15 cellular contexts compared by ENCODE assay signal in the genomic region with DNA sequence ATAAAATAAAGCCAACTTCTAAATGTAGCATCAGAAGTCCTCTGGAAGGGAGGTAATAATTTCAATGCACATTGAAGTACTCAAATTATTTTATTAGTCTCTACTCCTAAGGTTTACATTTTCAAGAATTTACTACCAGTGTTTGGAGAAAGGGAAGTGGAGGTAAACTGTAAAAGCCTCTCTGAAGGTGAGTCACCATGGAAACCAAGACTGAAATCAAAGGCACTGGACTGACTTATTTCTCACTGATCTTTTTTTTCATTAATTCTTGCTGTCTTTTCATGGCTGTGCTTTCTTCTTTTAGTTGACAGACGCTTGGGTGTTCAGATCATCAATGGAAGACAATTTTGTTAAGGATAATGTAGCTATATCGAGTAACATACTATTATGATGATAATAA.
"Had no signal": no experiment of that assay in that cellular context is flagged by ENCODE, and none has a peak within 500 bp of the region (broad histone marks: within the 10 kb centered on the region; RNA-seq: fewer than 3 reads in every experiment).

No MANE protein-coding gene starts in this region.

- DNase-seq: activated B cell treated with CpG ODN at 0.5 μM for 24 hours; activated CD4-positive, alpha-beta T cell treated with anti-CD3 and anti-CD28 coated beads, Interleukin-2, amount 50 U/mL, for 4 hours; activated naive CD4-positive, alpha-beta T cell treated with anti-CD3 and anti-CD28 coated beads, Interleukin-2, amount 10 ng/mL, durations not matched to agents 7 days and 5 days; dermis blood vessel endothelial cell; erythroblast; immature natural killer cell; left cardiac atrium; lower lobe of right lung; pancreas; stimulated activated CD4-positive, alpha-beta T cell treated with anti-CD3 and anti-CD28 coated beads, Interleukin-2, amount 100 ng/mL, for 48 hours; stomach had no signal

- FAIRE-seq: pancreas, TTC549 had no signal

- H3K27me3 ChIP-seq: pancreas, stomach had no signal

- ATAC-seq: left cardiac atrium, pancreas had no signal

- H3K36me3 ChIP-seq: pancreas, stomach, thoracic aorta had no signal

- H3K27ac ChIP-seq: lower lobe of right lung, pancreas, stomach, thoracic aorta had no signal

- H3K9me3 Mint-ChIP-seq: activated B cell treated with CpG ODN at 0.5 μM for 24 hours; activated naive CD4-positive, alpha-beta T cell treated with anti-CD3 and anti-CD28 coated beads, Interleukin-2, amount 10 ng/mL, durations not matched to agents 7 days and 5 days; immature natural killer cell; T-helper 1 cell treated with Interleukin-12 subunit alpha and Interleukin-12 subunit beta and Interleukin-4 antibody, amounts not matched to agents 30 μg/mL and 1 μg/mL, for 36 hours had no signal

- H3K4me3 Mint-ChIP-seq: activated B cell treated with CpG ODN at 0.5 μM for 24 hours; activated naive CD4-positive, alpha-beta T cell treated with anti-CD3 and anti-CD28 coated beads, Interleukin-2, amount 10 ng/mL, durations not matched to agents 7 days and 5 days; immature natural killer cell; mesothelial cell of epicardium; T-helper 1 cell treated with Interleukin-12 subunit alpha and Interleukin-12 subunit beta and Interleukin-4 antibody, amounts not matched to agents 30 μg/mL and 1 μg/mL, for 36 hours had no signal

- H3K4me1 Mint-ChIP-seq: immature natural killer cell had no signal

- H3K4me1 ChIP-seq: lower lobe of right lung, stomach had no signal

- H3K4me3 ChIP-seq: lower lobe of right lung, pancreas, stomach, thoracic aorta had no signal

- H3K27ac Mint-ChIP-seq: activated B cell treated with CpG ODN at 0.5 μM for 24 hours; activated naive CD4-positive, alpha-beta T cell treated with anti-CD3 and anti-CD28 coated beads, Interleukin-2, amount 10 ng/mL, durations not matched to agents 7 days and 5 days; immature natural killer cell; mesothelial cell of epicardium; T-helper 1 cell treated with Interleukin-12 subunit alpha and Interleukin-12 subunit beta and Interleukin-4 antibody, amounts not matched to agents 30 μg/mL and 1 μg/mL, for 36 hours had no signal

- H3K27me3 Mint-ChIP-seq: activated B cell treated with CpG ODN at 0.5 μM for 24 hours; activated naive CD4-positive, alpha-beta T cell treated with anti-CD3 and anti-CD28 coated beads, Interleukin-2, amount 10 ng/mL, durations not matched to agents 7 days and 5 days had no signal

- H3K9me3 ChIP-seq: lower lobe of right lung, pancreas, stomach, thoracic aorta had no signal
